25 cellular contexts compared by ENCODE assay signal in the genomic region with DNA sequence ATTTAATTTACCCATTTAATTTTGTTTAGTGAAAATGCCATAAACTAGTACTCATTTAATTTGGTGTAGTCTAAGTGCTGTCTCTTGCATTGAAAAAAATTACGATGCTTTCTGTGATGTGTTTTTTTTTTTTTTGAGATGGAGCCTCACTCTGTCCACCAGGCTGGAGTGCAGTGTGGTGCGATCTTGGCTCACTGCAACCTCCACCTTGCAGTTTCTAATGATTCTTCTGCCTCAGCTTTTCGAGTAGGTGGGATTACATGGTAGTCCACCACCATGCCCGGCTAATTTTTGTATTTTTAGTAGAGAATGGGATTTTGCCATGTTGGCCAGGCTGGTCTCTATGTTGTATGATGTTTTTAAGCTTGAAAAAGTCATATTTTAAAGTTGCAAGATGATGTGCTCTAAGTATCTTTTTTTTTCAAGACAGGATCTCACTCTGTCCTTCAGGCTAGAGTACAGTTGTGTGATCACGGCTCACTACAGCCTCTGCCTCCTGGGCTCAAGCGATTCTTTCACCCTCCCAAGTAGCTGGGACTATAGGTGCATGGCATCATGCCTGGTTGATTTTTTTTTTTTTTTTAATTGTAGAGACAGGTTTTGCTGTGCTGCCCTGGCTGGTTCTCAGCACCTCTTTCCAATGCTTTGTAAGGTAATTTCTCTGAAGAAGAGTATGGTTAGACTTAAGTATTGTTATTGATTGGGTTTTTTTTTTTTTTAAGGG. TPM values are rescaled to one million over a fixed set of nuclear protein-coding genes. Genes with fewer than 3 reads are reported as not detected.
"Had no signal": no experiment of that assay in that cellular context is flagged by ENCODE, and none has a peak within 500 bp of the region (broad histone marks: within the 10 kb centered on the region; RNA-seq: fewer than 3 reads in every experiment).

No MANE protein-coding gene starts in this region.

- ATAC-seq: body of pancreas, gastrocnemius medialis, left lobe of liver had no signal

- DNase-seq: activated CD4-positive, CD25-positive, alpha-beta regulatory T cell treated with anti-CD3 and anti-CD28 coated beads, Interleukin-2, amount 50 U/mL, for 72 hours; activated CD8-positive, alpha-beta memory T cell treated with anti-CD3 and anti-CD28 coated beads for 24 hours; activated gamma-delta T cell treated with Interleukin-2 at 50 U/mL for 16 hours; activated naive CD8-positive, alpha-beta T cell treated with anti-CD3 and anti-CD28 coated beads, Interleukin-2, amount 10 ng/mL, durations not matched to agents 7 days and 5 days; body of pancreas; central memory CD4-positive, alpha-beta T cell; endodermal cell; gastrocnemius medialis; head of caudate nucleus; midbrain; stimulated activated CD4-positive, alpha-beta T cell treated with anti-CD3 and anti-CD28 coated beads, Interleukin-12 subunit alpha, Interleukin-12 subunit beta, amount 100 ng/mL, for 4 hours; stimulated activated CD4-positive, alpha-beta T cell treated with anti-CD3 and anti-CD28 coated beads, Interleukin-2, amount 100 ng/mL, for 24 hours; stomach; T-helper 1 cell; trophoblast cell had no signal

- H3K4me1 ChIP-seq: gastrocnemius medialis, stomach, vagina had no signal

- H3K4me3 ChIP-seq: body of pancreas, gastrocnemius medialis, lung, stomach, vagina had no signal

- H3K27me3 Mint-ChIP-seq: activated naive CD8-positive, alpha-beta T cell treated with anti-CD3 and anti-CD28 coated beads, Interleukin-2, amount 10 ng/mL, durations not matched to agents 7 days and 5 days; progenitor cell of endocrine pancreas had no signal

- H3K4me1 Mint-ChIP-seq: endodermal cell, neural crest cell had no signal

- H3K27me3 ChIP-seq: body of pancreas, gastrocnemius medialis, stomach, vagina had no signal

- H3K27ac Mint-ChIP-seq: activated naive CD8-positive, alpha-beta T cell treated with anti-CD3 and anti-CD28 coated beads, Interleukin-2, amount 10 ng/mL, durations not matched to agents 7 days and 5 days; endodermal cell; progenitor cell of endocrine pancreas had no signal

- H3K9me3 Mint-ChIP-seq: activated naive CD8-positive, alpha-beta T cell treated with anti-CD3 and anti-CD28 coated beads, Interleukin-2, amount 10 ng/mL, durations not matched to agents 7 days and 5 days had no signal

- H3K27ac ChIP-seq: body of pancreas, gastrocnemius medialis, stomach, vagina had no signal

- FAIRE-seq: colon, keratinocyte had no signal

- H3K9me3 ChIP-seq: body of pancreas, gastrocnemius medialis, stomach, vagina had no signal

- H3K4me3 Mint-ChIP-seq: activated naive CD8-positive, alpha-beta T cell treated with anti-CD3 and anti-CD28 coated beads, Interleukin-2, amount 10 ng/mL, durations not matched to agents 7 days and 5 days; endodermal cell; neural crest cell had no signal

RNA-seq across cellular contexts. Expression of a gene that starts 8.6 kb away (rescaled TPM):
- total RNA-seq: activated naive CD8-positive, alpha-beta T cell treated with anti-CD3 and anti-CD28 coated beads, Interleukin-2, amount 10 ng/mL, durations not matched to agents 7 days and 5 days; body of pancreas; endodermal cell; gastrocnemius medialis; left lobe of liver; neural crest cell; osteoblast; progenitor cell of endocrine pancreas; stomach; temporal lobe; vagina had no signal
- polyA plus RNA-seq: esophagus, keratinocyte, lung, stomach had no signal
